Comparison of ENCODE assay signal across 16 cellular contexts in the genomic region with DNA sequence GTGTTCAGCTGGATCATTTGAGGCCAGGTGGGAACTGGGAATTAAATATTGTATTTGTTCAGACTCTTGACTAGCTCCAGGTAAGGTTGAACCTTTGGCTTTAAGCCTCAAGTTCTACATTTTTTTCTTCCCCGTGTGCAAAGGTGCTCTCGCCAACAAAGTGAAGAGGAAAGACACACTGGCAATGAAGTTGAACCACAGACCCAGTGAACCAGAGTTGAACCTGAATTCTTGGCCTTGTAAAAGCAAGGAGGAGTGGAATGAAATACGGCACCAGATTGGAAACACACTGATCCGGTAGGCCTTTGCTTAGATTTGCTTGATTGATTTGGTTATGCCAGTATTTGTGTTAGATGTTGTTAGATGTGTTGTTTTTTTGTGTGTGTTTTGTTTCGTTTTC. TPM values are rescaled to one million over a fixed set of nuclear protein-coding genes. Genes with fewer than 3 reads are reported as not detected.
DNase-seq lines count a peak whose midpoint lies in the region; ATAC-seq, FAIRE-seq and TF ChIP-seq lines count a peak whose summit lies in the region.
"Had no signal": no experiment of that assay in that cellular context is flagged by ENCODE, and none has a peak within 500 bp of the region (broad histone marks: within the 10 kb centered on the region; RNA-seq: fewer than 3 reads in every experiment).

No MANE protein-coding gene starts in this region.

- H3K36me3 ChIP-seq in K562 (ENCODE audit: control insufficient read depth, insufficient read depth, low read length) = peaks cover 72% of the 10 kb centered on the region
- H3K36me3 ChIP-seq in thyroid gland = peaks cover 9 to 16% of the 10 kb centered on the region in 2 donors

- peak overlapping the region; percentile 52 for H3K27ac Mint-ChIP-seq in activated naive CD4-positive, alpha-beta T cell treated with anti-CD3 and anti-CD28 coated beads, Interleukin-2, amount 10 ng/mL, durations not matched to agents 7 days and 5 days
- H3K27ac Mint-ChIP-seq in activated naive CD4-positive, alpha-beta T cell treated with anti-CD3 and anti-CD28 coated beads for 36 hours = no peak overlapping the region
- no peak overlapping the region for H3K27ac Mint-ChIP-seq in activated CD8-positive, alpha-beta T cell treated with anti-CD3 and anti-CD28 coated beads for 36 hours
- H3K27ac Mint-ChIP-seq in activated T-helper 1 cell treated with anti-CD3 and anti-CD28 coated beads, Interleukin-12 subunit alpha, Interleukin-12 subunit beta, Interleukin-2, Interleukin-4 antibody, amounts not matched to agents 30 ng/mL and 10 ng/mL and 1 ng/mL, durations not matched to agents 14 hours and 24 hours and 36 hours = no peak overlapping the region
- H3K27ac Mint-ChIP-seq: GM23338 had no signal

- intact Hi-C loops in activated naive CD4-positive, alpha-beta T cell treated with anti-CD3 and anti-CD28 coated beads for 36 hours (cut with micrococcal nuclease) = no loop called here
- intact Hi-C loops in K562 (cut with micrococcal nuclease) = no loop called here
- intact Hi-C loops in thyroid gland (cut with DNase I) = no loop called here
- intact Hi-C loops in activated CD8-positive, alpha-beta T cell treated with anti-CD3 and anti-CD28 coated beads for 36 hours (cut with micrococcal nuclease) = no loop called here
- intact Hi-C loops in activated T-helper 1 cell treated with anti-CD3 and anti-CD28 coated beads, Interleukin-12 subunit alpha, Interleukin-12 subunit beta, Interleukin-2, Interleukin-4 antibody, amounts not matched to agents 30 ng/mL and 10 ng/mL and 1 ng/mL, durations not matched to agents 14 hours and 24 hours and 36 hours (cut with micrococcal nuclease) = no loop called here

- TF ChIP-seq POLR2A in K562 (conservative IDR thresholded peaks at IDR 0.05) = no peak
- no peak for TF ChIP-seq POLR2A in thyroid gland (IDR thresholded peaks at IDR 0.05)

- no peak overlapping the region for H3K4me3 Mint-ChIP-seq in activated naive CD4-positive, alpha-beta T cell treated with anti-CD3 and anti-CD28 coated beads, Interleukin-2, amount 10 ng/mL, durations not matched to agents 7 days and 5 days
- no peak overlapping the region for H3K4me3 Mint-ChIP-seq in activated naive CD4-positive, alpha-beta T cell treated with anti-CD3 and anti-CD28 coated beads for 36 hours
- H3K4me3 Mint-ChIP-seq in activated CD8-positive, alpha-beta T cell treated with anti-CD3 and anti-CD28 coated beads for 36 hours = no peak overlapping the region
- no peak overlapping the region for H3K4me3 Mint-ChIP-seq in activated T-helper 1 cell treated with anti-CD3 and anti-CD28 coated beads, Interleukin-12 subunit alpha, Interleukin-12 subunit beta, Interleukin-2, Interleukin-4 antibody, amounts not matched to agents 30 ng/mL and 10 ng/mL and 1 ng/mL, durations not matched to agents 14 hours and 24 hours and 36 hours
- H3K4me3 Mint-ChIP-seq: CD8-positive, alpha-beta memory T cell; GM23338; H9 had no signal

- in situ Hi-C loops in K562 (cut with MboI) = no loop called here

- H3K4me1 Mint-ChIP-seq in activated naive CD4-positive, alpha-beta T cell treated with anti-CD3 and anti-CD28 coated beads, Interleukin-2, amount 10 ng/mL, durations not matched to agents 7 days and 5 days = no peaks in the 10 kb centered on the region
- no peaks in the 10 kb centered on the region for H3K4me1 Mint-ChIP-seq in activated naive CD4-positive, alpha-beta T cell treated with anti-CD3 and anti-CD28 coated beads for 36 hours (ENCODE audit: low read depth)
- H3K4me1 Mint-ChIP-seq in activated CD8-positive, alpha-beta T cell treated with anti-CD3 and anti-CD28 coated beads for 36 hours (ENCODE audit: low read depth) = no peaks in the 10 kb centered on the region
- H3K4me1 Mint-ChIP-seq in activated T-helper 1 cell treated with anti-CD3 and anti-CD28 coated beads, Interleukin-12 subunit alpha, Interleukin-12 subunit beta, Interleukin-2, Interleukin-4 antibody, amounts not matched to agents 30 ng/mL and 10 ng/mL and 1 ng/mL, durations not matched to agents 14 hours and 24 hours and 36 hours (ENCODE audit: low read depth) = no peaks in the 10 kb centered on the region
- H3K4me1 Mint-ChIP-seq: CD8-positive, alpha-beta memory T cell; GM23338; H9 had no signal

- FAIRE-seq in K562 (lab: Jason Lieb, UNC) = peak; percentile 57
- FAIRE-seq: GM12878 had no signal

- H3K27me3 Mint-ChIP-seq in activated naive CD4-positive, alpha-beta T cell treated with anti-CD3 and anti-CD28 coated beads, Interleukin-2, amount 10 ng/mL, durations not matched to agents 7 days and 5 days = no peaks in the 10 kb centered on the region
- H3K27me3 Mint-ChIP-seq in activated naive CD4-positive, alpha-beta T cell treated with anti-CD3 and anti-CD28 coated beads for 36 hours (ENCODE audit: low read depth) = no peaks in the 10 kb centered on the region
- H3K27me3 Mint-ChIP-seq in activated CD8-positive, alpha-beta T cell treated with anti-CD3 and anti-CD28 coated beads for 36 hours = no peaks in the 10 kb centered on the region
- H3K27me3 Mint-ChIP-seq in activated T-helper 1 cell treated with anti-CD3 and anti-CD28 coated beads, Interleukin-12 subunit alpha, Interleukin-12 subunit beta, Interleukin-2, Interleukin-4 antibody, amounts not matched to agents 30 ng/mL and 10 ng/mL and 1 ng/mL, durations not matched to agents 14 hours and 24 hours and 36 hours (ENCODE audit: insufficient read depth) = no peaks in the 10 kb centered on the region
- H3K27me3 Mint-ChIP-seq: CD8-positive, alpha-beta memory T cell had no signal

- H4K20me1 ChIP-seq in K562 (replicated peaks; ENCODE audit: control insufficient read depth, insufficient read depth, low read length) = no peaks in the 10 kb centered on the region
- H4K20me1 ChIP-seq: BLaER1 had no signal

- no peak for DNase-seq in activated naive CD4-positive, alpha-beta T cell treated with anti-CD3 and anti-CD28 coated beads, Interleukin-2, amount 10 ng/mL, durations not matched to agents 7 days and 5 days
- DNase-seq in activated naive CD4-positive, alpha-beta T cell treated with anti-CD3 and anti-CD28 coated beads for 36 hours = no peak
- DNase-seq in K562 (ENCODE audit: extremely low read depth in 1 of 4, low spot score in 3 of 4) (no peak), left kidney (ENCODE audit: low read depth, low spot score) (peak; percentile 85), thyroid gland (peak; percentile 55 to 71), D341Med (ENCODE audit: low spot score) (no peak)
- no peak for DNase-seq in activated CD8-positive, alpha-beta T cell treated with anti-CD3 and anti-CD28 coated beads for 36 hours
- DNase-seq in activated T-helper 1 cell treated with anti-CD3 and anti-CD28 coated beads, Interleukin-12 subunit alpha, Interleukin-12 subunit beta, Interleukin-2, Interleukin-4 antibody, amounts not matched to agents 30 ng/mL and 10 ng/mL and 1 ng/mL, durations not matched to agents 14 hours and 24 hours and 36 hours (ENCODE audit: low spot score) = no peak
- DNase-seq: Caco-2; CD8-positive, alpha-beta memory T cell; DMS 273 treated with DMSO at 0.1 percent for 48 hours; H9 had no signal

- no peak for ATAC-seq in K562
- ATAC-seq in activated CD8-positive, alpha-beta T cell treated with anti-CD3 and anti-CD28 coated beads for 36 hours = no peak
- ATAC-seq: GM12878, GM23338 had no signal

- no peak overlapping the region for H3K4me3 ChIP-seq in K562
- H3K4me3 ChIP-seq in thyroid gland (replicated peaks in 1 of 3) = no peak overlapping the region
- H3K4me3 ChIP-seq: BLaER1, GM12878, GM23338 had no signal

- TF ChIP-seq RAD21 in K562 (CRISPR knock-in tag; conservative IDR thresholded peaks at IDR 0.05 in 1 of 2, IDR thresholded peaks at IDR 0.05 in 1 of 2) = no peak

- H3K79me2 ChIP-seq in K562 (ENCODE audit: control insufficient read depth, insufficient read depth, low read length) = no peaks in the 10 kb centered on the region

- BruUV-seq in K562 (replicated peaks; lab: Mats Ljungman, UMichigan) = no TSS peak

- H3K9me1 ChIP-seq in K562 (ENCODE audit: control insufficient read depth, insufficient read depth, low read length) = no peaks in the 10 kb centered on the region

- no peaks in the 10 kb centered on the region for H3K9me3 ChIP-seq in K562 (replicated peaks; ENCODE audit: control insufficient read depth, insufficient read depth, low read depth, low read length)
- H3K9me3 ChIP-seq in thyroid gland = no peaks in the 10 kb centered on the region
- H3K9me3 ChIP-seq: BLaER1, Caco-2 had no signal

- H3K27me3 ChIP-seq in K562 (ENCODE audit: control insufficient read depth in 2 of 2, insufficient read depth in 2 of 2, low read length in 2 of 2) (no peaks in the 10 kb centered on the region), thyroid gland (no peaks in the 10 kb centered on the region)
- H3K27me3 ChIP-seq: BLaER1 had no signal

- CTCF ChIA-PET in activated naive CD4-positive, alpha-beta T cell treated with anti-CD3 and anti-CD28 coated beads, Interleukin-2, amount 10 ng/mL, durations not matched to agents 7 days and 5 days (lab: Charles Lee) = no interaction called here
- CTCF ChIA-PET in activated naive CD4-positive, alpha-beta T cell treated with anti-CD3 and anti-CD28 coated beads for 36 hours (lab: Charles Lee) = no interaction called here
- CTCF ChIA-PET in K562 (lab: Yijun Ruan, JAX; ENCODE audit: low intra/inter-chr PET ratio) = no interaction called here
- CTCF ChIA-PET in activated CD8-positive, alpha-beta T cell treated with anti-CD3 and anti-CD28 coated beads for 36 hours (lab: Charles Lee) = interaction anchor here (1.1 kb wide), 1 partner anchor 14 kb away, joined by 3 read pairs; no protein-coding TSS in a partner anchor

- H3K4me1 ChIP-seq in K562 (replicated peaks in 1 of 2; ENCODE audit: control insufficient read depth in 2 of 2, insufficient read depth in 2 of 2, low read length in 2 of 2) = no peaks in the 10 kb centered on the region
- peaks cover 3 to 12% of the 10 kb centered on the region in 2 donors for H3K4me1 ChIP-seq in thyroid gland
- H3K4me1 ChIP-seq: BLaER1, Caco-2 had no signal

- no peak overlapping the region for H3K4me2 ChIP-seq in K562 (ENCODE audit: insufficient read depth, low read length)
- H3K4me2 ChIP-seq: BLaER1, GM23338 had no signal

- 85% methylated on average over 5 of the region's 5 CpGs for WGBS in K562 (ENCODE audit: insufficient coverage, low coverage, missing lambda C conversion rate)
- WGBS in thyroid gland, 2 donors = 38 to 49% methylated on average over 5 of the region's 5 CpGs

- TF ChIP-seq CTCF in K562 (IDR thresholded peaks at IDR 0.05 in 2 of 3, conservative IDR thresholded peaks at IDR 0.05 in 1 of 3; ENCODE audit: insufficient read depth in 2 of 3, low read depth in 1 of 3, low read length in 3 of 3) (no peak), thyroid gland (IDR thresholded peaks at IDR 0.05) (no peak)
- no peak for TF ChIP-seq CTCF in activated CD8-positive, alpha-beta T cell treated with anti-CD3 and anti-CD28 coated beads for 36 hours (IDR thresholded peaks at IDR 0.05)

- peaks cover 43% of the 10 kb centered on the region for H3K36me3 Mint-ChIP-seq in activated naive CD4-positive, alpha-beta T cell treated with anti-CD3 and anti-CD28 coated beads, Interleukin-2, amount 10 ng/mL, durations not matched to agents 7 days and 5 days
- peaks cover 18% of the 10 kb centered on the region for H3K36me3 Mint-ChIP-seq in activated naive CD4-positive, alpha-beta T cell treated with anti-CD3 and anti-CD28 coated beads for 36 hours (ENCODE audit: low read depth)
- peaks cover 22% of the 10 kb centered on the region for H3K36me3 Mint-ChIP-seq in activated CD8-positive, alpha-beta T cell treated with anti-CD3 and anti-CD28 coated beads for 36 hours (ENCODE audit: low read depth)
- peaks cover 19% of the 10 kb centered on the region for H3K36me3 Mint-ChIP-seq in activated T-helper 1 cell treated with anti-CD3 and anti-CD28 coated beads, Interleukin-12 subunit alpha, Interleukin-12 subunit beta, Interleukin-2, Interleukin-4 antibody, amounts not matched to agents 30 ng/mL and 10 ng/mL and 1 ng/mL, durations not matched to agents 14 hours and 24 hours and 36 hours (ENCODE audit: low read depth)

- no peaks in the 10 kb centered on the region for H3K9me3 Mint-ChIP-seq in activated naive CD4-positive, alpha-beta T cell treated with anti-CD3 and anti-CD28 coated beads, Interleukin-2, amount 10 ng/mL, durations not matched to agents 7 days and 5 days
- H3K9me3 Mint-ChIP-seq in activated naive CD4-positive, alpha-beta T cell treated with anti-CD3 and anti-CD28 coated beads for 36 hours = no peaks in the 10 kb centered on the region
- no peaks in the 10 kb centered on the region for H3K9me3 Mint-ChIP-seq in activated CD8-positive, alpha-beta T cell treated with anti-CD3 and anti-CD28 coated beads for 36 hours
- no peaks in the 10 kb centered on the region for H3K9me3 Mint-ChIP-seq in activated T-helper 1 cell treated with anti-CD3 and anti-CD28 coated beads, Interleukin-12 subunit alpha, Interleukin-12 subunit beta, Interleukin-2, Interleukin-4 antibody, amounts not matched to agents 30 ng/mL and 10 ng/mL and 1 ng/mL, durations not matched to agents 14 hours and 24 hours and 36 hours
- H3K9me3 Mint-ChIP-seq: CD8-positive, alpha-beta memory T cell; GM23338; H9 had no signal

- POLR2A ChIA-PET in K562 (lab: Yijun Ruan, JAX) = interaction anchor here (0.9 to 1.3 kb wide), 3 partner anchors 11 to 15 kb away, joined by 3 to 4 read pairs (median 4); no protein-coding TSS in a partner anchor
- POLR2A ChIA-PET in activated CD8-positive, alpha-beta T cell treated with anti-CD3 and anti-CD28 coated beads for 36 hours (lab: Charles Lee) = interaction anchor here (0.6 kb wide), 2 partner anchors 14 to 497 kb away, joined by 3 read pairs; no protein-coding TSS in a partner anchor

- no peak overlapping the region for H2AFZ ChIP-seq in K562 (ENCODE audit: low read depth, low read length)
- H2AFZ ChIP-seq: GM23338 had no signal

- H3K27ac ChIP-seq in K562 (ENCODE audit: extremely low read depth, low read depth, low read length) (no peak overlapping the region), thyroid gland (peak overlapping the region; percentile 70 to 84 (median 82))
- H3K27ac ChIP-seq: BLaER1, HL-60 had no signal

- no peak for TF ChIP-seq EP300 in K562 (IDR thresholded peaks at IDR 0.05; ENCODE audit: low read length)

- H3K9ac ChIP-seq in K562 (ENCODE audit: insufficient read depth in 1 of 2, low read depth in 2 of 2, low read length in 2 of 2) = no peak overlapping the region
- H3K9ac ChIP-seq: BLaER1 had no signal

RNA-seq across cellular contexts. Expression of gene RCC1, which starts 25.5 kb away (rescaled TPM):
- total RNA-seq in activated naive CD4-positive, alpha-beta T cell treated with anti-CD3 and anti-CD28 coated beads for 36 hours = 100 to 1,000 TPM; 106 to 110 TPM
- total RNA-seq in K562 (2011; cell fraction: chromatin; rRNA removed; ENCODE audit: low replicate concordance) = 64.6 and 140 TPM in 2 replicates
- 103 and 112 TPM in 2 replicates for total RNA-seq in K562 (2011; cell fraction: nucleolus; rRNA removed)
- 79.6 and 82.3 TPM in 2 replicates for total RNA-seq in K562 (2011; cell fraction: nucleoplasm; rRNA removed)
- total RNA-seq in K562 (2014; rRNA removed) (106 and 126 TPM in 2 replicates), K562 (2014; rRNA removed; fragmentation: Illumina TruSeq; extraction: Trizol) (96.5 and 107 TPM in 2 replicates), K562 (2015; rRNA removed; fragmentation: Illumina TruSeq; extraction: Trizol) (134 and 139 TPM in 2 replicates), K562 (2021) (126 and 149 TPM in 2 replicates), thyroid gland (10 to 100 TPM in 3 of 4 donors, 1 to 10 TPM in 1; 9.4 to 22.8 (median 14.0) TPM)
- polyA plus RNA-seq in K562 (2011; rRNA removed) (93.5 and 118 TPM in 2 replicates), K562 (2014; fragmentation: Illumina TruSeq; extraction: Trizol) (187 and 202 TPM in 2 replicates), K562 (2014; fragmentation: Nextera tagmentation; extraction: Ambion mirVana) (10 to 100 TPM; 16.4 to 28.1 TPM), K562 (2014; rRNA removed) (142 TPM in 2 replicates)
- 87.8 and 89.2 TPM in 2 replicates for polyA plus RNA-seq in K562 (2011; cell fraction: cytosol; rRNA removed)
- 78.2 and 92.8 TPM in 2 replicates for polyA plus RNA-seq in K562 (2011; cell fraction: nucleus; rRNA removed)
- 94.3 and 129 TPM in 2 replicates for polyA plus RNA-seq in K562 (2012)
- polyA minus RNA-seq in K562 (2011; rRNA and poly(A)+ RNA removed) = 102 and 113 TPM in 2 replicates
- polyA minus RNA-seq in K562 (2011; cell fraction: cytosol; rRNA and poly(A)+ RNA removed) = 61.3 and 61.4 TPM in 2 replicates
- polyA minus RNA-seq in K562 (2011; cell fraction: nucleus; rRNA and poly(A)+ RNA removed) = 26.4 and 52.8 TPM in 2 replicates
- 100 to 1,000 TPM; 108 to 113 TPM for total RNA-seq in activated CD8-positive, alpha-beta T cell treated with anti-CD3 and anti-CD28 coated beads for 36 hours
- total RNA-seq in activated T-helper 1 cell treated with anti-CD3 and anti-CD28 coated beads, Interleukin-12 subunit alpha, Interleukin-12 subunit beta, Interleukin-2, Interleukin-4 antibody, amounts not matched to agents 30 ng/mL and 10 ng/mL and 1 ng/mL, durations not matched to agents 14 hours and 24 hours and 36 hours = 130 and 135 TPM in 2 replicates

Comparison
In these comparisons a context has a peak if more than half of its experiments do, and no peak if none do; other contexts are left out.
1. DNase-seq: peak in left kidney (single experiment) and thyroid gland (2 of 2); none in activated naive CD4-positive, alpha-beta T cell treated with anti-CD3 and anti-CD28 coated beads, Interleukin-2, amount 10 ng/mL, durations not matched to agents 7 days and 5 days (single experiment), activated naive CD4-positive, alpha-beta T cell treated with anti-CD3 and anti-CD28 coated beads for 36 hours (single experiment), K562 (0 of 4), D341Med (single experiment), activated CD8-positive, alpha-beta T cell treated with anti-CD3 and anti-CD28 coated beads for 36 hours (single experiment) and activated T-helper 1 cell treated with anti-CD3 and anti-CD28 coated beads, Interleukin-12 subunit alpha, Interleukin-12 subunit beta, Interleukin-2, Interleukin-4 antibody, amounts not matched to agents 30 ng/mL and 10 ng/mL and 1 ng/mL, durations not matched to agents 14 hours and 24 hours and 36 hours (single experiment).